ENCODE assay signal across 33 cellular contexts in the genomic region with DNA sequence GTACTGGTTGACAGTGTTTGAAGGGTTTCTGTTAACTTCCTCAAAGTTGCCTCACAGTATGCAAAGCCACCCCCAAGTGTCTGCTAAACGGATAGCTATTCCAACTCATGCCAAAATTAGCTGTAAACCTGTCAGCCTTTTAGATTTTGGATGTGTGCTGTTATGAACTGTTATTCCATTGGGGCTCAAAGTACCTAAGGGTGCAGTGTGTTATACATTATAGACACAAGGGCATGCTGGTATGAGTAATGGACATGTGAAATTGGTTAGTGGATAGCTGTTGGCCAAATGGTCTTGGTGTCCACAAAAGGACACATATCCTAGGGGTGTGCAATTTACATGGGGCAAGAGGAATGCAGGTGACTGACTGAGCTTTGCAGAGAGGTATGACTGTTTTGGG. TPM values are rescaled to one million over a fixed set of nuclear protein-coding genes. Genes with fewer than 3 reads are reported as not detected.
"Had no signal": no experiment of that assay in that cellular context is flagged by ENCODE, and none has a peak within 500 bp of the region (broad histone marks: within the 10 kb centered on the region; RNA-seq: fewer than 3 reads in every experiment).

No MANE protein-coding gene starts in this region.

- DNase-seq: activated CD4-positive, alpha-beta T cell treated with anti-CD3 and anti-CD28 coated beads, Interleukin-2, amount 10 ng/mL, durations not matched to agents 24 days and 14 days; activated CD4-positive, alpha-beta T cell treated with anti-CD3 and anti-CD28 coated beads, Interleukin-2, amount 50 U/mL, for 4 hours; activated CD8-positive, alpha-beta T cell treated with anti-CD3 and anti-CD28 coated beads for 36 hours; activated effector memory CD4-positive, alpha-beta T cell treated with anti-CD3 and anti-CD28 coated beads, Interleukin-2, amount 50 U/mL, for 16 hours; activated naive CD4-positive, alpha-beta T cell treated with Interleukin-2 at 50 U/mL for 16 hours; activated naive CD8-positive, alpha-beta T cell treated with anti-CD3 and anti-CD28 coated beads, Interleukin-2, amount 10 ng/mL, durations not matched to agents 7 days and 5 days; activated T-cell treated with anti-CD3 and anti-CD28 coated beads, Interleukin-2, amount 50 U/mL, for 1 hour; activated T-cell treated with anti-CD3 and anti-CD28 coated beads, Interleukin-2, amount 50 U/mL, for 72 hours; amygdala; body of pancreas; caudate nucleus; cerebellar nuclear complex; KG1; NCI-H1105; NCI-H1417 treated with DMSO at 0.1 percent for 48 hours; NCI-H187 treated with DMSO at 0.1 percent for 48 hours; NCI-H2081 treated with DMSO at 0.1 percent for 48 hours; NCI-H226; NCI-H446 treated with DMSO at 0.1 percent for 48 hours; NCI-H524; NCI-H69; NK-92 treated with Interleukin-12 subunit alpha and Interleukin-12 subunit beta, amount 100 ng/mL, for 24 hours; SHP77; SJCRH30; T1000 had no signal

- H3K4me1 ChIP-seq: body of pancreas, breast epithelium, SJCRH30 had no signal

- H3K4me3 Mint-ChIP-seq: activated CD4-positive, alpha-beta T cell treated with anti-CD3 and anti-CD28 coated beads, Interleukin-2, amount 10 ng/mL, durations not matched to agents 24 days and 14 days; activated CD8-positive, alpha-beta T cell treated with anti-CD3 and anti-CD28 coated beads for 36 hours; activated naive CD4-positive, alpha-beta T cell treated with anti-CD3 and anti-CD28 coated beads, Interleukin-2, amount 50 U/mL, for 24 hours; activated naive CD8-positive, alpha-beta T cell treated with anti-CD3 and anti-CD28 coated beads, Interleukin-2, amount 10 ng/mL, durations not matched to agents 7 days and 5 days; activated T-cell treated with anti-CD3 and anti-CD28 coated beads, Interleukin-2, amount 50 U/mL, for 72 hours; activated T-helper 17 cell treated with anti-CD3 and anti-CD28 coated beads, Interleukin-2, amount 50 U/mL, for 72 hours; IgD-negative memory B cell had no signal

- H3K9me3 ChIP-seq: body of pancreas, breast epithelium, SJCRH30 had no signal

- H3K27ac ChIP-seq: body of pancreas, breast epithelium, SJCRH30, SK-N-MC had no signal

- H3K36me3 ChIP-seq: breast epithelium, SJCRH30 had no signal

- H3K36me3 Mint-ChIP-seq: activated naive CD4-positive, alpha-beta T cell treated with anti-CD3 and anti-CD28 coated beads, Interleukin-2, amount 50 U/mL, for 24 hours; activated naive CD8-positive, alpha-beta T cell treated with anti-CD3 and anti-CD28 coated beads, Interleukin-2, amount 10 ng/mL, durations not matched to agents 7 days and 5 days; IgD-negative memory B cell had no signal

- H3K9me3 Mint-ChIP-seq: activated CD4-positive, alpha-beta T cell treated with anti-CD3 and anti-CD28 coated beads, Interleukin-2, amount 10 ng/mL, durations not matched to agents 24 days and 14 days; activated CD8-positive, alpha-beta T cell treated with anti-CD3 and anti-CD28 coated beads for 36 hours; activated naive CD4-positive, alpha-beta T cell treated with anti-CD3 and anti-CD28 coated beads, Interleukin-2, amount 50 U/mL, for 24 hours; activated naive CD8-positive, alpha-beta T cell treated with anti-CD3 and anti-CD28 coated beads, Interleukin-2, amount 10 ng/mL, durations not matched to agents 7 days and 5 days; activated T-helper 17 cell treated with anti-CD3 and anti-CD28 coated beads, Interleukin-2, amount 50 U/mL, for 72 hours; IgD-negative memory B cell had no signal

- H3K27me3 ChIP-seq: body of pancreas, breast epithelium, SJCRH30 had no signal

- H3K4me3 ChIP-seq: body of pancreas, breast epithelium, SJCRH30, SK-N-MC had no signal

- H3K27me3 Mint-ChIP-seq: activated naive CD4-positive, alpha-beta T cell treated with anti-CD3 and anti-CD28 coated beads, Interleukin-2, amount 50 U/mL, for 24 hours; activated naive CD8-positive, alpha-beta T cell treated with anti-CD3 and anti-CD28 coated beads, Interleukin-2, amount 10 ng/mL, durations not matched to agents 7 days and 5 days; activated T-helper 17 cell treated with anti-CD3 and anti-CD28 coated beads, Interleukin-2, amount 50 U/mL, for 72 hours had no signal

- H3K27ac Mint-ChIP-seq: activated CD4-positive, alpha-beta T cell treated with anti-CD3 and anti-CD28 coated beads, Interleukin-2, amount 10 ng/mL, durations not matched to agents 24 days and 14 days; activated CD8-positive, alpha-beta T cell treated with anti-CD3 and anti-CD28 coated beads for 36 hours; activated naive CD4-positive, alpha-beta T cell treated with anti-CD3 and anti-CD28 coated beads, Interleukin-2, amount 50 U/mL, for 24 hours; activated naive CD8-positive, alpha-beta T cell treated with anti-CD3 and anti-CD28 coated beads, Interleukin-2, amount 10 ng/mL, durations not matched to agents 7 days and 5 days; activated T-cell treated with anti-CD3 and anti-CD28 coated beads, Interleukin-2, amount 50 U/mL, for 72 hours; activated T-helper 17 cell treated with anti-CD3 and anti-CD28 coated beads, Interleukin-2, amount 50 U/mL, for 72 hours; IgD-negative memory B cell had no signal

- H3K4me1 Mint-ChIP-seq: activated CD4-positive, alpha-beta T cell treated with anti-CD3 and anti-CD28 coated beads, Interleukin-2, amount 10 ng/mL, durations not matched to agents 24 days and 14 days; activated naive CD4-positive, alpha-beta T cell treated with anti-CD3 and anti-CD28 coated beads, Interleukin-2, amount 50 U/mL, for 24 hours; activated naive CD8-positive, alpha-beta T cell treated with anti-CD3 and anti-CD28 coated beads, Interleukin-2, amount 10 ng/mL, durations not matched to agents 7 days and 5 days; activated T-helper 17 cell treated with anti-CD3 and anti-CD28 coated beads, Interleukin-2, amount 50 U/mL, for 72 hours had no signal

RNA-seq across cellular contexts. Expression of a gene that starts 33.7 kb away (rescaled TPM):
- total RNA-seq: activated CD4-positive, alpha-beta T cell treated with anti-CD3 and anti-CD28 coated beads, Interleukin-2, amount 10 ng/mL, durations not matched to agents 24 days and 14 days; activated CD8-positive, alpha-beta memory T cell treated with anti-CD3 and anti-CD28 coated beads for 36 hours; activated CD8-positive, alpha-beta T cell treated with anti-CD3 and anti-CD28 coated beads for 36 hours; activated naive CD8-positive, alpha-beta T cell treated with anti-CD3 and anti-CD28 coated beads, Interleukin-2, amount 10 ng/mL, durations not matched to agents 7 days and 5 days; SJCRH30; T-helper 1 cell treated with Interleukin-12 subunit alpha and Interleukin-12 subunit beta and Interleukin-4 antibody, amounts not matched to agents 30 ng/mL and 1 ng/mL, for 36 hours; T-helper 2 cell treated with Interferon-gamma antibody and Interleukin-4, amounts not matched to agents 100 ng/mL and 5 ng/mL, for 36 hours had no signal
